8 cellular contexts compared by ENCODE assay signal in the genomic region with DNA sequence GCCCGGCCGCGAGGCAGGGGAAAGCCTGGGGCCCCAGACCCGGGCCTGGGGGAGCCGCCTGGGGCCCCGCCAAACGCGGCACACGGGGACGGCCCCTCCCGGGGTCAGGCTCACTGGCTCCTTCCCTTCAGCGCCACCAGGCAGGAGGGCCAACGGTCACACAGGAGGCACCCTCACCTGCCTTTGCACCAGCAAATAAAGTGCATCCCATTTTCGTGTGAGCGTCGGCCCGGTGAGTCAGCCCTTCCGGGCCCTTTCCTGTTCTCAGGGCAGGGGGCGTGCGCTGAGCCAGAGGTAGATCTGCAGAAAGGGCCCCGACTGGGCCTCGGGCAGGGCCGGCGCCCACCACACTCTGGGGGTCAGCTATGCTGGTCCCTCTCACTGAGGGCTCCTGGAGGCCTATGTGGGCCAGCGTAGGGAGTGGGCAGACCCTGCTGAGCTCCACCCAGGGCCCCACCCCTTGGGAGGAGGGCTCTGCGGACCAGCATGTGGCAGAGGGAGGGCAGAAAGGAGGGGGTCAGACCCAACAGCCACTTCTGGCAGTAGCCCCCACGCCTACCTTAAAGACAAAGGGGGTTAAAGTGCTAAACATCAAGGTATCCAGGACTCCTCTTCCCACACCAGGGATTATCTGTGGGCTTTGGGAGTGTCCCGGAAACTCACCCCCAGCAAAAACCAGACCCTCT. TPM values are rescaled to one million over a fixed set of nuclear protein-coding genes. Genes with fewer than 3 reads are reported as not detected.
DNase-seq lines count a peak whose midpoint lies in the region; ATAC-seq and TF ChIP-seq lines count a peak whose summit lies in the region.

No MANE protein-coding gene starts in this region.

- intact Hi-C loops in adrenal gland (cut with DNase I) (no loop called here), left ventricle myocardium inferior (cut with micrococcal nuclease) (no loop called here), psoas muscle (cut with DNase I) (no loop called here)

- TF ChIP-seq CTCF in adrenal gland (IDR thresholded peaks at IDR 0.05) (peak in 4 of 6 experiments; percentile 16 to 35 (median 26)), left ventricle myocardium inferior (IDR thresholded peaks at IDR 0.05; ENCODE audit: borderline replicate concordance) (no peak), psoas muscle (IDR thresholded peaks at IDR 0.05) (peak; percentile 13)

- H3K27me3 ChIP-seq in adrenal gland (no peaks in the 10 kb centered on the region), left ventricle myocardium inferior (ENCODE audit: low read depth) (no peaks in the 10 kb centered on the region), psoas muscle (ENCODE audit: insufficient read depth in 3 of 3, low read length in 2 of 3) (no peaks in the 10 kb centered on the region)

- H3K4me1 ChIP-seq in adrenal gland (replicated peaks in 1 of 2) (peaks cover 6 to 32% of the 10 kb centered on the region in 2 donors), left ventricle myocardium inferior (peaks cover 56% of the 10 kb centered on the region), psoas muscle (peaks cover 40% of the 10 kb centered on the region)

- H3K36me3 ChIP-seq in adrenal gland (replicated peaks in 1 of 2) (peaks cover 0 to 22% of the 10 kb centered on the region in 2 donors), left ventricle myocardium inferior (peaks cover 26% of the 10 kb centered on the region), psoas muscle (ENCODE audit: insufficient read depth in 1 of 2, low read depth in 1 of 2) (peaks cover 0 to 26% of the 10 kb centered on the region in 2 donors)

- DNase-seq in AG08395 (ENCODE audit: low spot score) (peak; percentile 67), LHCN-M2 (ENCODE audit: low read depth) (peak; percentile 70), adrenal gland (peak; percentile 70 to 87 (median 73)), left ventricle myocardium inferior (peak; percentile 65), psoas muscle (peak; percentile 74 to 82)

- ATAC-seq in GM18907 (IDR thresholded peaks at IDR 0.05; ENCODE audit: unreplicated experiment) (peak; percentile 19), SK-N-SH treated with all-trans-retinoic acid at 6 μM for 48 hours (peak; percentile 80), psoas muscle (peak; percentile 52 to 66 (median 58)), GM21360 (IDR thresholded peaks at IDR 0.05; ENCODE audit: unreplicated experiment) (no peak)

- peak overlapping the region in 2 of 4 donors; percentile 64 to 88 for H3K4me3 ChIP-seq in adrenal gland
- peak overlapping the region; percentile 93 for H3K4me3 ChIP-seq in left ventricle myocardium inferior
- peak overlapping the region; percentile 100 for H3K4me3 ChIP-seq in psoas muscle

- H3K27ac ChIP-seq in adrenal gland (peak overlapping the region in 4 of 5 donors; percentile 18 to 75 (median 56)), left ventricle myocardium inferior (replicated peaks) (peak overlapping the region; percentile 61), psoas muscle (peak overlapping the region; percentile 96)

- H3K9me3 ChIP-seq in adrenal gland (replicated peaks in 1 of 3): no peaks in the 10 kb centered on the region
- no peaks in the 10 kb centered on the region for H3K9me3 ChIP-seq in left ventricle myocardium inferior (replicated peaks)
- H3K9me3 ChIP-seq in psoas muscle: no peaks in the 10 kb centered on the region

- 2 to 6% (median 4%) methylated on average over 11 to 28 of the region's 28 CpGs for WGBS in adrenal gland, 4 donors
- WGBS in psoas muscle, 3 donors: 3 to 4% (median 4%) methylated on average over 24 to 28 of the region's 28 CpGs

- TF ChIP-seq POLR2A in adrenal gland (IDR thresholded peaks at IDR 0.05): peak; percentile 21 to 66

TF ChIP-seq in SK-N-SH treated with all-trans-retinoic acid at 6 μM for 48 hours, 23 proteins besides CTCF, POLR2A, EP300 and RAD21:
- TF ChIP-seq SNAI2 (CRISPR knock-in tag; IDR thresholded peaks at IDR 0.05) (no peak), RARB (CRISPR knock-in tag; IDR thresholded peaks at IDR 0.05) (0 out of 2 replicates have a peak, but pooled peaks have one; percentile 18)

RNA-seq across cellular contexts. Expression of a gene that starts 0.9 kb away (rescaled TPM):
- total RNA-seq in LHCN-M2 (2014; rRNA removed) (17.4 and 22.8 TPM in 2 replicates), adrenal gland (10 to 100 TPM; 14.9 to 56.8 (median 37.2) TPM), left ventricle myocardium inferior (41.0 TPM), psoas muscle (10 to 100 TPM; 23.2 to 37.0 (median 35.5) TPM)
- polyA plus RNA-seq in LHCN-M2 (2012): 24.9 TPM
- polyA plus RNA-seq in adrenal gland (100 to 1,000 TPM in 1 of 3 donors, 10 to 100 TPM in 2; 12.1 to 101 (median 91.3) TPM), psoas muscle (10 to 100 TPM; 22.9 to 42.4 (median 40.5) TPM)

RNA-seq across cellular contexts. Expression of a gene that starts 12.6 kb away (rescaled TPM):
- total RNA-seq in LHCN-M2 (2014; rRNA removed) (10.7 and 13.2 TPM in 2 replicates), adrenal gland (10 to 100 TPM in 6 of 8 donors, 1 to 10 TPM in 2; 8.5 to 24.7 (median 13.9) TPM), left ventricle myocardium inferior (12.6 TPM), psoas muscle (10 to 100 TPM in 3 of 4 donors, 1 to 10 TPM in 1; 10.0 to 14.4 (median 12.4) TPM)
- 13.0 TPM for polyA plus RNA-seq in LHCN-M2 (2012)
- polyA plus RNA-seq in adrenal gland (10 to 100 TPM in 2 of 3 donors, 1 to 10 TPM in 1; 3.5 to 39.4 (median 12.1) TPM), psoas muscle (1 to 10 TPM; 3.3 to 9.1 (median 5.6) TPM)

RNA-seq across cellular contexts. Expression of a gene that starts 22.3 kb away (rescaled TPM):
- 1.2 and 3.1 TPM in 2 replicates for total RNA-seq in LHCN-M2 (2014; rRNA removed)
- polyA plus RNA-seq in LHCN-M2 (2012): 2.7 TPM
- 1 to 10 TPM; 1.1 to 8.8 (median 4.6) TPM for total RNA-seq in adrenal gland
- polyA plus RNA-seq in adrenal gland: 1 to 10 TPM; 1.7 to 8.4 (median 4.4) TPM
- 5.6 TPM for total RNA-seq in left ventricle myocardium inferior
- under 1 TPM; 0.32 to 0.84 (median 0.55) TPM for total RNA-seq in psoas muscle
- polyA plus RNA-seq in psoas muscle: 1 to 10 TPM in 1 of 3 donors, under 1 TPM in 2; 0.44 to 5.5 (median 0.92) TPM

RNA-seq across cellular contexts. Expression of a gene that starts 23.8 kb away (rescaled TPM):
- 50.1 and 60.4 TPM in 2 replicates for total RNA-seq in LHCN-M2 (2014; rRNA removed)
- 64.7 TPM for polyA plus RNA-seq in LHCN-M2 (2012)
- total RNA-seq in adrenal gland: 10 to 100 TPM; 51.6 to 73.9 (median 58.4) TPM
- polyA plus RNA-seq in adrenal gland: 10 to 100 TPM; 48.3 to 49.8 (median 49.1) TPM
- total RNA-seq in left ventricle myocardium inferior: 46.8 TPM
- total RNA-seq in psoas muscle: 10 to 100 TPM; 51.0 to 63.1 (median 59.8) TPM
- polyA plus RNA-seq in psoas muscle: 10 to 100 TPM; 38.8 to 75.4 (median 52.5) TPM
